16 cellular contexts compared by ENCODE assay signal in genomic region chr6:38346291-38347079, GRCh38.
DNase-seq lines count a peak whose midpoint lies in the region; ATAC-seq, FAIRE-seq and TF ChIP-seq lines count a peak whose summit lies in the region.
"Had no signal": no experiment of that assay in that cellular context is flagged by ENCODE, and none has a peak within 500 bp of the region (broad histone marks: within the 10 kb centered on the region; RNA-seq: fewer than 3 reads in every experiment).

No MANE protein-coding gene starts in this region.

- H3K4me2 ChIP-seq in astrocyte (ENCODE audit: low read length) = peak overlapping the region; percentile 63

- H3K4me3 ChIP-seq in AG04450 (ENCODE audit: low read depth, low read length) (no peak overlapping the region), astrocyte (ENCODE audit: insufficient read depth, low read depth, low read length) (no peak overlapping the region)
- H3K4me3 ChIP-seq: esophagus muscularis mucosa, upper lobe of left lung had no signal

- TF ChIP-seq CTCF in AG04450 (IDR thresholded peaks at IDR 0.05; ENCODE audit: low read depth, low read length) = no peak
- no peak for TF ChIP-seq CTCF in astrocyte (IDR thresholded peaks at IDR 0.05; ENCODE audit: insufficient read depth, low read depth, low read length)
- no peak for TF ChIP-seq CTCF in glutamatergic neuron (IDR thresholded peaks at IDR 0.05; ENCODE audit: partially characterized antibody, unreplicated experiment)
- no peak for TF ChIP-seq CTCF in CD14-positive monocyte (IDR thresholded peaks at IDR 0.05)
- TF ChIP-seq CTCF in GM13976 (IDR thresholded peaks at IDR 0.05; ENCODE audit: borderline replicate concordance, control extremely low read depth, extremely low read depth, insufficient read depth, missing control alignments) = no peak

- H3K9me3 Mint-ChIP-seq in astrocyte (ENCODE audit: unreplicated experiment) = no peaks in the 10 kb centered on the region
- H3K9me3 Mint-ChIP-seq in glutamatergic neuron (ENCODE audit: unreplicated experiment) = no peaks in the 10 kb centered on the region
- no peaks in the 10 kb centered on the region for H3K9me3 Mint-ChIP-seq in CD14-positive monocyte
- H3K9me3 Mint-ChIP-seq: activated T-helper 1 cell treated with anti-CD3 and anti-CD28 coated beads, Interleukin-12 subunit alpha, Interleukin-12 subunit beta, Interleukin-2, Interleukin-4 antibody, amounts not matched to agents 30 ng/mL and 10 ng/mL and 1 ng/mL, durations not matched to agents 14 hours and 24 hours and 36 hours had no signal

- DNase-seq in AG04450 (ENCODE audit: low read depth, low spot score) (peak; percentile 34), HS-27A (ENCODE audit: low read depth) (peak; percentile 36), astrocyte (ENCODE audit: low read depth) (peak; percentile 98), glutamatergic neuron (no peak), CD14-positive monocyte (ENCODE audit: low spot score) (no peak), GM13976 (ENCODE audit: low spot score) (no peak), SIG-M5 (lab: John Stamatoyannopoulos, UW) (no peak)
- DNase-seq: BE2C, KG1, left colon, upper lobe of left lung had no signal

- H3K36me3 Mint-ChIP-seq in astrocyte (ENCODE audit: low read depth, unreplicated experiment) (no peaks in the 10 kb centered on the region), glutamatergic neuron (ENCODE audit: unreplicated experiment) (no peaks in the 10 kb centered on the region), CD14-positive monocyte (peaks cover 3 to 10% of the 10 kb centered on the region in 2 donors)

- H3K27me3 ChIP-seq in AG04450 (ENCODE audit: control insufficient read depth, insufficient read depth, low read length) (no peaks in the 10 kb centered on the region), astrocyte (ENCODE audit: insufficient read depth, low read length) (no peaks in the 10 kb centered on the region)
- H3K27me3 ChIP-seq: BE2C, esophagus muscularis mucosa, upper lobe of left lung had no signal

- ATAC-seq in HG03342 (IDR thresholded peaks at IDR 0.05; ENCODE audit: unreplicated experiment) = no peak
- ATAC-seq: activated CD4-positive, CD25-positive, alpha-beta regulatory T cell treated with anti-CD3 and anti-CD28 coated beads, Interleukin-2, amount 50 U/mL, for 24 hours; left colon; Right ventricle myocardium inferior had no signal

- H3K4me1 ChIP-seq in astrocyte (ENCODE audit: insufficient read depth, low read length) = peaks cover 41% of the 10 kb centered on the region

- no peaks in the 10 kb centered on the region for H3K36me3 ChIP-seq in astrocyte (ENCODE audit: insufficient read depth, low read length)
- H3K36me3 ChIP-seq: BE2C, esophagus muscularis mucosa, upper lobe of left lung had no signal

- H3K9me3 ChIP-seq in AG04450 (ENCODE audit: control insufficient read depth, insufficient read depth, low read length) (no peaks in the 10 kb centered on the region), astrocyte (ENCODE audit: insufficient read depth, low read depth, low read length) (no peaks in the 10 kb centered on the region)
- H3K9me3 ChIP-seq: BE2C, esophagus muscularis mucosa, upper lobe of left lung had no signal

- peak; percentile 98 for FAIRE-seq in astrocyte (lab: Jason Lieb, UNC)

- no peaks in the 10 kb centered on the region for H4K20me1 ChIP-seq in astrocyte (ENCODE audit: insufficient read depth, low read length)

- in situ Hi-C loops in GM13976 (cut with MboI; ENCODE audit: low sequenced_read_pairs, unreplicated experiment) = no loop called here

- H3K27ac ChIP-seq in AG04450 (ENCODE audit: low read depth, low read length) (no peak overlapping the region), astrocyte (ENCODE audit: low read depth, low read length) (peak overlapping the region; percentile 53)
- H3K27ac ChIP-seq: esophagus muscularis mucosa, upper lobe of left lung had no signal

- H3K79me2 ChIP-seq in astrocyte (ENCODE audit: insufficient read depth, low read length) = no peaks in the 10 kb centered on the region

- peak overlapping the region; percentile 92 for H3K27ac Mint-ChIP-seq in astrocyte (ENCODE audit: unreplicated experiment)
- H3K27ac Mint-ChIP-seq in glutamatergic neuron (ENCODE audit: unreplicated experiment) = peak overlapping the region; percentile 84
- H3K27ac Mint-ChIP-seq in CD14-positive monocyte = no peak overlapping the region
- H3K27ac Mint-ChIP-seq: activated T-helper 1 cell treated with anti-CD3 and anti-CD28 coated beads, Interleukin-12 subunit alpha, Interleukin-12 subunit beta, Interleukin-2, Interleukin-4 antibody, amounts not matched to agents 30 ng/mL and 10 ng/mL and 1 ng/mL, durations not matched to agents 14 hours and 24 hours and 36 hours had no signal

- POLR2A ChIA-PET in AG04450 (lab: Yijun Ruan, JAX) = no interaction called here

- intact Hi-C loops in CD14-positive monocyte (cut with micrococcal nuclease) = no loop called here

- no peaks in the 10 kb centered on the region for H3K27me3 Mint-ChIP-seq in astrocyte (ENCODE audit: low read depth, unreplicated experiment)
- H3K27me3 Mint-ChIP-seq in glutamatergic neuron (ENCODE audit: unreplicated experiment) = no peaks in the 10 kb centered on the region
- H3K27me3 Mint-ChIP-seq in CD14-positive monocyte (ENCODE audit: low read depth in 3 of 3) = no peaks in the 10 kb centered on the region

- H3K4me1 Mint-ChIP-seq in astrocyte (ENCODE audit: low read depth, unreplicated experiment) (peaks cover 61% of the 10 kb centered on the region), glutamatergic neuron (ENCODE audit: low read depth, unreplicated experiment) (peaks cover 27% of the 10 kb centered on the region), CD14-positive monocyte (no peaks in the 10 kb centered on the region)

- CTCF ChIA-PET in AG04450 (lab: Charles Lee) = no interaction called here

- no peak overlapping the region for H3K9ac ChIP-seq in astrocyte (ENCODE audit: low read length)

- no peak overlapping the region for H2AFZ ChIP-seq in astrocyte (ENCODE audit: low read depth, low read length)

- H3K4me3 Mint-ChIP-seq in astrocyte (ENCODE audit: unreplicated experiment) (peak overlapping the region; percentile 58), glutamatergic neuron (ENCODE audit: unreplicated experiment) (peak overlapping the region; percentile 63), CD14-positive monocyte (no peak overlapping the region)
- H3K4me3 Mint-ChIP-seq: activated T-helper 1 cell treated with anti-CD3 and anti-CD28 coated beads, Interleukin-12 subunit alpha, Interleukin-12 subunit beta, Interleukin-2, Interleukin-4 antibody, amounts not matched to agents 30 ng/mL and 10 ng/mL and 1 ng/mL, durations not matched to agents 14 hours and 24 hours and 36 hours had no signal

Comparison
In these comparisons a context has a peak if more than half of its experiments do, and no peak if none do; other contexts are left out.
1. DNase-seq: peak in AG04450 (single experiment), HS-27A (single experiment) and astrocyte (single experiment); none in glutamatergic neuron (single experiment), CD14-positive monocyte (single experiment), GM13976 (single experiment) and SIG-M5 (single experiment).
2. H3K27ac Mint-ChIP-seq: peak in astrocyte (single experiment) and glutamatergic neuron (single experiment); none in CD14-positive monocyte (0 of 7).
3. H3K4me3 Mint-ChIP-seq: peak in astrocyte (single experiment) and glutamatergic neuron (single experiment); none in CD14-positive monocyte (0 of 2).